In genomic region chr9:90726215-90726614, GRCh38 we compare ENCODE assay signal across 2 cellular contexts.
TF ChIP-seq lines count a peak whose summit lies in the region.

No MANE protein-coding gene starts in this region.

TF ChIP-seq in HepG2, 621 proteins besides CTCF, POLR2A, EP300 and RAD21:
- TF ChIP-seq NFKBIZ (CRISPR knock-in tag; IDR thresholded peaks at IDR 0.05) = no peak
- no peak for TF ChIP-seq KLF11 (CRISPR knock-in tag; IDR thresholded peaks at IDR 0.05)
- TF ChIP-seq LCORL (IDR thresholded peaks at IDR 0.05) = no peak
- TF ChIP-seq LCORL (CRISPR knock-in tag; IDR thresholded peaks at IDR 0.05) = no peak
- no peak for TF ChIP-seq ZNF343 (CRISPR knock-in tag; IDR thresholded peaks at IDR 0.05)
- TF ChIP-seq ZBTB21 (CRISPR knock-in tag; IDR thresholded peaks at IDR 0.05) = no peak
- TF ChIP-seq SMAD1 (CRISPR knock-in tag; IDR thresholded peaks at IDR 0.05; ENCODE audit: borderline replicate concordance, low read depth) = no peak
- no peak for TF ChIP-seq SMAD9 (CRISPR knock-in tag; IDR thresholded peaks at IDR 0.05)
- TF ChIP-seq KLF12 (CRISPR knock-in tag; IDR thresholded peaks at IDR 0.05; ENCODE audit: borderline replicate concordance) = no peak
- TF ChIP-seq ZNF496 (CRISPR knock-in tag; IDR thresholded peaks at IDR 0.05; ENCODE audit: insufficient replicate concordance) = no peak

TF ChIP-seq in H1, 55 proteins besides CTCF, POLR2A, EP300 and RAD21:
- TF ChIP-seq NANOG (IDR thresholded peaks at IDR 0.05; ENCODE audit: insufficient read depth, low read depth, low read length, poor library complexity, severe bottlenecking) = peak; percentile 27
- TF ChIP-seq SP2 (IDR thresholded peaks at IDR 0.05; ENCODE audit: low read length) = no peak
- TF ChIP-seq TCF12 (IDR thresholded peaks at IDR 0.05; ENCODE audit: low read depth, low read length) = 0 out of 2 replicates have a peak, but pooled peaks have one; percentile 40
